In genomic region chr16:10577305-10578202, GRCh38 we compare ENCODE assay signal across 10 cellular contexts. TPM values are rescaled to one million over a fixed set of nuclear protein-coding genes. Genes with fewer than 3 reads are reported as not detected.
A peak's percentile ranks its signal among the peaks of the same experiment; 100 is the strongest.
DNase-seq lines count a peak whose midpoint lies in the region; ATAC-seq and TF ChIP-seq lines count a peak whose summit lies in the region.
"Had no signal": no experiment of that assay in that cellular context is flagged by ENCODE, and none has a peak within 500 bp of the region (broad histone marks: within the 10 kb centered on the region; RNA-seq: fewer than 3 reads in every experiment).

No MANE protein-coding gene starts in this region.

- no peaks in the 10 kb centered on the region for H3K9me3 ChIP-seq in ovary

- DNase-seq in Calu3 (peak; percentile 34), NCI-H510A treated with DMSO at 0.1 percent for 48 hours (lab: John Stamatoyannopoulos, UW) (peak; percentile 41), foreskin fibroblast (peak; percentile 63 to 82), ovary (peak in 4 of 5 donors; percentile 33 to 56 (median 42)), pons (ENCODE audit: low spot score) (no peak), C1 segment of cervical spinal cord (lab: John Stamatoyannopoulos, UW) (no peak)
- DNase-seq in stimulated activated CD4-positive, alpha-beta T cell treated with anti-CD3 and anti-CD28 coated beads, Interleukin-4, amount 100 ng/mL, for 4 hours = no peak
- DNase-seq: COR-L47, SW 1271 had no signal

- WGBS in ovary, 3 donors = 17 to 25% (median 18%) methylated on average over 17 of the region's 17 CpGs

- BruUV-seq in Calu3 (replicated peaks; lab: Mats Ljungman, UMichigan) = no TSS peak

- no peak for TF ChIP-seq POLR2A in ovary (IDR thresholded peaks at IDR 0.05)

- H3K4me1 ChIP-seq in ovary (ENCODE audit: insufficient read depth) = peaks cover 24% of the 10 kb centered on the region

- H3K36me3 ChIP-seq in ovary = no peaks in the 10 kb centered on the region

- H3K9me3 Mint-ChIP-seq in Calu3 (ENCODE audit: low read depth, unreplicated experiment) = no peaks in the 10 kb centered on the region

- peaks cover 43% of the 10 kb centered on the region for H3K36me3 Mint-ChIP-seq in Calu3 (ENCODE audit: insufficient read depth, unreplicated experiment)

- H3K27me3 ChIP-seq in ovary = no peaks in the 10 kb centered on the region

- no peaks in the 10 kb centered on the region for H3K27me3 Mint-ChIP-seq in Calu3 (ENCODE audit: unreplicated experiment)

- ATAC-seq in HG03196 (IDR thresholded peaks at IDR 0.05; ENCODE audit: unreplicated experiment) = no peak

- peak overlapping the region; percentile 56 for H3K27ac Mint-ChIP-seq in Calu3 (ENCODE audit: unreplicated experiment)

- H3K4me3 ChIP-seq in foreskin fibroblast (ENCODE audit: low read depth in 1 of 2, low read length in 2 of 2) (peak overlapping the region; percentile 8 to 35), ovary (peak overlapping the region; percentile 84)

- TF ChIP-seq CTCF in Calu3 (IDR thresholded peaks at IDR 0.05; ENCODE audit: unreplicated experiment) = no peak
- TF ChIP-seq CTCF in foreskin fibroblast (IDR thresholded peaks at IDR 0.05; ENCODE audit: low read depth, low read length) = no peak
- TF ChIP-seq CTCF in ovary (IDR thresholded peaks at IDR 0.05) = no peak

- intact Hi-C loops in Calu3 (cut with micrococcal nuclease; ENCODE audit: unreplicated experiment) (loop anchor here (5.0 to 10.0 kb wide), 3 partner anchors 53 to 340 kb away; no protein-coding TSS in a partner anchor), ovary (cut with DNase I) (loop anchor here in 2 of 4 donors (5.0 to 10.0 kb wide), 2 partner anchors 35 to 53 kb away; no protein-coding TSS in a partner anchor)

- H3K4me1 Mint-ChIP-seq in Calu3 (ENCODE audit: low read depth, unreplicated experiment) = peaks cover 41% of the 10 kb centered on the region

- H3K4me3 Mint-ChIP-seq in Calu3 (ENCODE audit: low read depth, unreplicated experiment) = peak overlapping the region; percentile 83

- CTCF ChIA-PET in Calu3 (lab: Charles Lee) = interaction anchor here (0.6 to 1.4 kb wide), 6 partner anchors 56 to 1137 kb away, joined by 3 to 5 read pairs (median 4); partner anchors contain the start of gene NUBP1

- H3K27ac ChIP-seq in ovary = peak overlapping the region; percentile 44 to 94

- no peak for TF ChIP-seq EP300 in ovary (IDR thresholded peaks at IDR 0.05)

RNA-seq across cellular contexts. Expression of gene EMP2, which starts 2.8 kb away (rescaled TPM):
- total RNA-seq in Calu3 (2022) (65.9 and 73.9 TPM in 2 replicates), ovary (10 to 100 TPM; 38.9 to 97.7 (median 83.0) TPM)
- polyA plus RNA-seq in ovary = 100 to 1,000 TPM in 1 of 2 donors, 10 to 100 TPM in 1; 43.8 to 114 TPM

Comparison
In these comparisons a context has a peak if more than half of its experiments do, and no peak if none do; other contexts are left out.
1. DNase-seq: peak in Calu3 (single experiment), NCI-H510A treated with DMSO at 0.1 percent for 48 hours (single experiment), foreskin fibroblast (2 of 2) and ovary (4 of 5); none in pons (single experiment), stimulated activated CD4-positive, alpha-beta T cell treated with anti-CD3 and anti-CD28 coated beads, Interleukin-4, amount 100 ng/mL, for 4 hours (0 of 2) and C1 segment of cervical spinal cord (0 of 14).